ENCODE assay signal across 8 cellular contexts in the genomic region with DNA sequence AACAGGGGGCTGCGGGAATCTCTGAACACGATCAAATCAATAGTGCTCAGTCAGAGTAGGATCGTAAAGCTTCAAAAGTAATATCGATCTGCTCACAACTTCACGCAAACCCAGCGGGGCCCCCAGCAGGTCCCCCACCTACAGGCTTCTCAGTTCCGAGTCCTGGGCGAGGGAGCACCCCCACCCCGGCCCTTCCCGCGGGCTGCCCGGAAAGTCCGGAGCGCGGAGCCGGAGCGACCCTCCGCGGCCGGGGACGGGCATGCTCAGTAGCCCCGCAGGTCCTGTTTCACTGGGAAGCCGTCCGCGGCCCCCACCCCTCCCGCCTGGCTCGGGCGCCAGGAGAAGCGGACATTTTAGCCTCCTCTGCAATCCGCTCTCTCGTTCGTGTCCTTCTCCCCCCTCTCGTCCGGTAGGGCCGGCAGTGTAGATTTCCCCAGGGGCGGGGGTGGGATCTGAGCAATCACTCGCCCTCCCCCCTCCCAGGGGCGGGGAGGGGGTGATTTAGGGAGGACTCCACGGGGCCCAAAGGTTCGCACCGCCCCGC. TPM values are rescaled to one million over a fixed set of nuclear protein-coding genes. Genes with fewer than 3 reads are reported as not detected.
DNase-seq lines count a peak whose midpoint lies in the region; ATAC-seq and TF ChIP-seq lines count a peak whose summit lies in the region.

No MANE protein-coding gene starts in this region.

- H3K4me1 Mint-ChIP-seq in dendritic cell treated with granulocyte-macrophage colony-stimulating factor and Interleukin-4, amounts not matched to agents 40 ng/mL and 50 ng/mL, for 4 days (ENCODE audit: low read depth): peaks cover 13% of the 10 kb centered on the region

- H3K9me3 Mint-ChIP-seq in dendritic cell treated with granulocyte-macrophage colony-stimulating factor and Interleukin-4, amounts not matched to agents 40 ng/mL and 50 ng/mL, for 4 days: no peaks in the 10 kb centered on the region

- peak overlapping the region; percentile 87 for H3K27ac Mint-ChIP-seq in dendritic cell treated with granulocyte-macrophage colony-stimulating factor and Interleukin-4, amounts not matched to agents 40 ng/mL and 50 ng/mL, for 4 days

- ATAC-seq in HG02981 (IDR thresholded peaks at IDR 0.05; ENCODE audit: unreplicated experiment): peak; percentile 19
- peak; percentile 27 to 30 for ATAC-seq in activated CD4-positive, CD25-positive, alpha-beta regulatory T cell treated with anti-CD3 and anti-CD28 coated beads, Interleukin-2, amount 50 U/mL, for 24 hours
- peak; percentile 35 for ATAC-seq in left colon

- 0 out of 3 replicates have a peak, but pooled peaks have one; percentile 8 for TF ChIP-seq CTCF in GM12872 (IDR thresholded peaks at IDR 0.05; ENCODE audit: insufficient read depth, low read depth, low read length)

- H3K36me3 Mint-ChIP-seq in dendritic cell treated with granulocyte-macrophage colony-stimulating factor and Interleukin-4, amounts not matched to agents 40 ng/mL and 50 ng/mL, for 4 days (ENCODE audit: low read depth): peaks cover 29% of the 10 kb centered on the region

- DNase-seq in NCI-H2196 (lab: John Stamatoyannopoulos, UW; ENCODE audit: unreplicated experiment) (peak; percentile 72), left colon (peak; percentile 76 to 82)
- DNase-seq in stimulated activated CD4-positive, alpha-beta T cell treated with anti-CD3 and anti-CD28 coated beads, Interleukin-12 subunit alpha, Interleukin-12 subunit beta, amount 100 ng/mL, for 48 hours (ENCODE audit: low read depth in 2 of 3, low spot score in 1 of 3): peak in 2 of 3 donors; percentile 31 to 40
- no peak for DNase-seq in NK-92 treated with Interleukin-12 subunit alpha and Interleukin-12 subunit beta, amount 100 ng/mL, for 24 hours (lab: John Stamatoyannopoulos, UW)

- H3K27me3 Mint-ChIP-seq in dendritic cell treated with granulocyte-macrophage colony-stimulating factor and Interleukin-4, amounts not matched to agents 40 ng/mL and 50 ng/mL, for 4 days: peaks cover 49% of the 10 kb centered on the region

- H3K4me3 Mint-ChIP-seq in dendritic cell treated with granulocyte-macrophage colony-stimulating factor and Interleukin-4, amounts not matched to agents 40 ng/mL and 50 ng/mL, for 4 days: peak overlapping the region; percentile 85

- intact Hi-C loops in dendritic cell treated with granulocyte-macrophage colony-stimulating factor and Interleukin-4, amounts not matched to agents 40 ng/mL and 50 ng/mL, for 4 days (cut with micrococcal nuclease): loop anchor here (5.0 kb wide), 1 partner anchor 117 kb away; no protein-coding TSS in a partner anchor
- intact Hi-C loops in left colon (cut with DNase I, micrococcal nuclease): loop anchor here in 1 of 2 donors (10.0 kb wide), 1 partner anchor 171 kb away; no protein-coding TSS in a partner anchor

RNA-seq across cellular contexts. Expression of gene SPRED2, which starts 3.3 kb away (rescaled TPM):
- total RNA-seq in left colon: 10 to 100 TPM; 41.5 to 57.0 TPM
